ENCODE assay signal across 20 cellular contexts in genomic region chr10:133267829-133268228, GRCh38. TPM values are rescaled to one million over a fixed set of nuclear protein-coding genes. Genes with fewer than 3 reads are reported as not detected.
DNase-seq lines count a peak whose midpoint lies in the region; TF ChIP-seq lines count a peak whose summit lies in the region.
"Had no signal": no experiment of that assay in that cellular context is flagged by ENCODE, and none has a peak within 500 bp of the region (broad histone marks: within the 10 kb centered on the region; RNA-seq: fewer than 3 reads in every experiment).

No MANE protein-coding gene starts in this region.

- 0 out of 2 replicates have a peak, but pooled peaks have one; percentile 13 for TF ChIP-seq CTCF in WERI-Rb-1 (IDR thresholded peaks at IDR 0.05; ENCODE audit: low read depth, low read length)
- TF ChIP-seq CTCF in neutrophil (IDR thresholded peaks at IDR 0.05) = no peak

- H3K36me3 ChIP-seq in WERI-Rb-1 (no peaks in the 10 kb centered on the region), neutrophil (peaks cover 100% of the 10 kb centered on the region)
- H3K36me3 ChIP-seq: MG63 had no signal

- DNase-seq in WERI-Rb-1 (no peak), HK-2 (ENCODE audit: unreplicated experiment) (no peak), HT-29 (ENCODE audit: low spot score) (no peak)
- DNase-seq: AML-193, DND-41, Kasumi-1, MG63, NCI-H1048, NCI-H1436 treated with DMSO at 0.1 percent for 48 hours, NCI-H2029 treated with DMSO at 0.1 percent for 48 hours, NCI-H2171, NCI-H526, PC-3, RPMI8226, SHP77 treated with DMSO at 0.1 percent for 48 hours, SK-N-SH had no signal

- no peaks in the 10 kb centered on the region for H3K9me3 ChIP-seq in WERI-Rb-1 (ENCODE audit: severe bottlenecking)
- no peaks in the 10 kb centered on the region for H3K9me3 ChIP-seq in neutrophil
- H3K9me3 ChIP-seq: MG63, SK-N-SH had no signal

- H3K4me3 ChIP-seq in WERI-Rb-1 (ENCODE audit: low read depth, low read length) (no peak overlapping the region), neutrophil (ENCODE audit: low read depth in 1 of 2, low read length in 1 of 2) (no peak overlapping the region)
- H3K4me3 ChIP-seq: MG63 had no signal

- no peak overlapping the region for H3K27ac ChIP-seq in WERI-Rb-1
- H3K27ac ChIP-seq in neutrophil = peak overlapping the region; percentile 49
- H3K27ac ChIP-seq: C4-2B, HL-60 had no signal

- H3K4me1 ChIP-seq in neutrophil (ENCODE audit: control insufficient read depth in 1 of 2, insufficient read depth in 1 of 2, low read depth in 1 of 2, low read length in 1 of 2) = peaks cover 29 to 40% of the 10 kb centered on the region in 2 experiments

- no peaks in the 10 kb centered on the region for H3K27me3 ChIP-seq in WERI-Rb-1 (ENCODE audit: insufficient read depth, low read depth, severe bottlenecking)
- H3K27me3 ChIP-seq in neutrophil = no peaks in the 10 kb centered on the region
- H3K27me3 ChIP-seq: MG63 had no signal

RNA-seq across cellular contexts. Expression of gene ADAM8, which starts 8.8 kb away (rescaled TPM):
- 73.5 and 78.5 TPM in 2 replicates for total RNA-seq in HT-29 (2014; rRNA removed; shearing (Covaris generic))

RNA-seq across cellular contexts. Expression of gene VENTX, which starts 30.2 kb away (rescaled TPM):
- total RNA-seq in HT-29 (2014; rRNA removed; shearing (Covaris generic)) = not detected in 2 replicates
- total RNA-seq: G401, PC-3 had no signal

RNA-seq across cellular contexts. Expression of gene UTF1, which starts 37.8 kb away (rescaled TPM):
- not detected in 2 replicates for total RNA-seq in HT-29 (2014; rRNA removed; shearing (Covaris generic))
- total RNA-seq: G401, PC-3 had no signal

RNA-seq across cellular contexts. Expression of gene TUBGCP2, which starts 40.8 kb away (rescaled TPM):
- 87.7 and 88.4 TPM in 2 replicates for total RNA-seq in HT-29 (2014; rRNA removed; shearing (Covaris generic))

RNA-seq across cellular contexts. Expression of gene ZNF511, which starts 40.9 kb away (rescaled TPM):
- 80.3 and 102 TPM in 2 replicates for total RNA-seq in HT-29 (2014; rRNA removed; shearing (Covaris generic))
